Comparison of ENCODE assay signal across 25 cellular contexts in genomic region chr3:34878488-34878887, GRCh38.
"Had no signal": no experiment of that assay in that cellular context is flagged by ENCODE, and none has a peak within 500 bp of the region (broad histone marks: within the 10 kb centered on the region; RNA-seq: fewer than 3 reads in every experiment).

No MANE protein-coding gene starts in this region.

- H3K36me3 ChIP-seq: esophagus squamous epithelium, gastrocnemius medialis, heart right ventricle, left lung, lower lobe of right lung had no signal

- H3K4me1 ChIP-seq: esophagus squamous epithelium, gastrocnemius medialis, heart right ventricle, left lung, lower lobe of right lung had no signal

- DNase-seq: dermis blood vessel endothelial cell; dorsolateral prefrontal cortex; effector CD4-positive, alpha-beta T cell; effector memory CD8-positive, alpha-beta T cell; endodermal cell; erythroblast; esophagus squamous epithelium; foreskin fibroblast; foreskin melanocyte; gastrocnemius medialis; glutamatergic neuron; head of caudate nucleus; heart right ventricle; hippocampal formation; left cardiac atrium; left lung; left ventricle myocardium superior; lower lobe of right lung; mesenchymal stem cell; mucosa of descending colon; naive B cell; naive thymus-derived CD8-positive, alpha-beta T cell had no signal

- H3K9me3 ChIP-seq: esophagus squamous epithelium, gastrocnemius medialis, heart right ventricle, left lung, lower lobe of right lung, mucosa of descending colon had no signal

- H3K27ac ChIP-seq: coronary artery, dorsolateral prefrontal cortex, epithelial cell of prostate, esophagus squamous epithelium, gastrocnemius medialis, heart right ventricle, left lung, lower lobe of right lung had no signal

- ATAC-seq: effector memory CD8-positive, alpha-beta T cell; esophagus mucosa; gastrocnemius medialis; heart right ventricle; left cardiac atrium; left lung; left ventricle myocardium superior; lower lobe of right lung; mucosa of descending colon; naive thymus-derived CD8-positive, alpha-beta T cell had no signal

- H3K4me3 ChIP-seq: coronary artery, dorsolateral prefrontal cortex, esophagus squamous epithelium, gastrocnemius medialis, heart right ventricle, left lung, lower lobe of right lung, mucosa of descending colon had no signal
